Comparison of ENCODE assay signal across 9 cellular contexts in genomic region chr16:19138601-19139000, GRCh38. TPM values are rescaled to one million over a fixed set of nuclear protein-coding genes. Genes with fewer than 3 reads are reported as not detected.
DNase-seq lines count a peak whose midpoint lies in the region; ATAC-seq and TF ChIP-seq lines count a peak whose summit lies in the region.
"Had no signal": no experiment of that assay in that cellular context is flagged by ENCODE, and none has a peak within 500 bp of the region (broad histone marks: within the 10 kb centered on the region; RNA-seq: fewer than 3 reads in every experiment).

No MANE protein-coding gene starts in this region.

- DNase-seq in DMS53 (lab: John Stamatoyannopoulos, UW) = peak; percentile 77
- peak; percentile 100 for DNase-seq in NCI-H510A treated with DMSO at 0.1 percent for 48 hours (lab: John Stamatoyannopoulos, UW)
- no peak for DNase-seq in esophagus squamous epithelium (lab: John Stamatoyannopoulos, UW)
- peak in 3 of 5 donors; percentile 32 to 52 (median 51) for DNase-seq in ovary
- DNase-seq in HK-2 (ENCODE audit: unreplicated experiment) = no peak
- DNase-seq in cerebellar nuclear complex (lab: John Stamatoyannopoulos, UW) = no peak
- DNase-seq: spleen had no signal

- H3K27ac ChIP-seq in esophagus squamous epithelium = peak overlapping the region; percentile 30 to 87 (median 80)
- no peak overlapping the region for H3K27ac ChIP-seq in ovary
- H3K27ac ChIP-seq: spleen had no signal

- H3K4me3 ChIP-seq in esophagus squamous epithelium (no peak overlapping the region), ovary (no peak overlapping the region)
- H3K4me3 ChIP-seq: spleen had no signal

- intact Hi-C loops in esophagus squamous epithelium (cut with DNase I) (no loop called here), ovary (cut with DNase I) (no loop called here)

- H3K4me1 ChIP-seq in esophagus squamous epithelium = peaks cover 49 to 100% (median 68%) of the 10 kb centered on the region in 3 donors
- H3K4me1 ChIP-seq in ovary (ENCODE audit: insufficient read depth) = peaks cover 2% of the 10 kb centered on the region

- no peaks in the 10 kb centered on the region for H3K27me3 ChIP-seq in esophagus squamous epithelium
- H3K27me3 ChIP-seq in ovary = no peaks in the 10 kb centered on the region

- H3K36me3 ChIP-seq in esophagus squamous epithelium (no peaks in the 10 kb centered on the region), ovary (no peaks in the 10 kb centered on the region)
- H3K36me3 ChIP-seq: spleen had no signal

- TF ChIP-seq EP300 in ovary (IDR thresholded peaks at IDR 0.05) = no peak

- no peak for ATAC-seq in HG03095 (IDR thresholded peaks at IDR 0.05; ENCODE audit: unreplicated experiment)
- no peak for ATAC-seq in HG02610 (IDR thresholded peaks at IDR 0.05; ENCODE audit: unreplicated experiment)

- TF ChIP-seq POLR2A in esophagus squamous epithelium (IDR thresholded peaks at IDR 0.05) = no peak
- TF ChIP-seq POLR2A in ovary (IDR thresholded peaks at IDR 0.05) = no peak

- H3K9me3 ChIP-seq in esophagus squamous epithelium (no peaks in the 10 kb centered on the region), ovary (no peaks in the 10 kb centered on the region)
- H3K9me3 ChIP-seq: spleen had no signal

- TF ChIP-seq CTCF in esophagus squamous epithelium (IDR thresholded peaks at IDR 0.05) = no peak
- no peak for TF ChIP-seq CTCF in ovary (IDR thresholded peaks at IDR 0.05)

- 0 to 10% methylated on average over 4 of the region's 4 CpGs for WGBS in esophagus squamous epithelium, 2 donors
- WGBS in ovary, 3 donors = 2 to 3% (median 3%) methylated on average over 4 of the region's 4 CpGs

RNA-seq across cellular contexts. Expression of gene ITPRIPL2, which starts 24.8 kb away (rescaled TPM):
- total RNA-seq in esophagus squamous epithelium (10 to 100 TPM; 18.3 to 78.6 (median 42.4) TPM), ovary (10 to 100 TPM; 28.7 to 58.5 (median 46.8) TPM)
- polyA plus RNA-seq in ovary = 10 to 100 TPM; 11.4 to 34.8 TPM

RNA-seq across cellular contexts. Expression of gene SYT17, which starts 29.4 kb away (rescaled TPM):
- total RNA-seq in esophagus squamous epithelium (1 to 10 TPM in 3 of 4 donors, under 1 TPM in 1; 0.88 to 7.6 (median 4.7) TPM), ovary (1 to 10 TPM in 2 of 7 donors, under 1 TPM in 5; 0.36 to 1.5 (median 0.82) TPM)
- polyA plus RNA-seq in ovary = under 1 TPM; 0.65 to 0.88 TPM

Comparison
In these comparisons a context has a peak if more than half of its experiments do, and no peak if none do; other contexts are left out.
1. DNase-seq: peak in DMS53 (single experiment), NCI-H510A treated with DMSO at 0.1 percent for 48 hours (single experiment) and ovary (3 of 5); none in esophagus squamous epithelium (single experiment), HK-2 (single experiment) and cerebellar nuclear complex (0 of 2).
2. H3K27ac ChIP-seq: peak in esophagus squamous epithelium (4 of 4); none in ovary (0 of 2).